ENCODE assay signal across 2 cellular contexts in the genomic region with DNA sequence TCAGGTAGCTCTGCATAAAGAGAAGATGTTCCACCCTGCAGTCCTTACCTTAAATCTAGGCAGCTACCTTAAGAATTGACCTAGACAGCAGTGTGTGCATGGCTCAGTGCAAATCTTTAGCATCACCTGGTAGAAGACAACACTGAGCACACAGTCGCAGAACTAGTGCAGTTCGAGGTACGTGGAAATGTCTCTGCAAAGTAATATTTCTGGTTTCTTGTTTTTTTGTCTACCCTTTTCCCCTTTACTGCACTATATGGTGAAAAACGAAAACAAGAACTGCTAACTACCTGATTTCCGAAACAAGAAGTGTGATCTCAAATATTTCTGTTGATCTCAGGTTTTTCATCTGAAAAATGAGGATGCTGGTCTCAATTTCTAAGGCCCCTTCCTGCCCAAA.
TF ChIP-seq lines count a peak whose summit lies in the region.

No MANE protein-coding gene starts in this region.

TF ChIP-seq in SK-N-SH, 30 proteins besides CTCF, POLR2A, EP300 and RAD21 (continued from another document):
- TF ChIP-seq, protein P1, sequence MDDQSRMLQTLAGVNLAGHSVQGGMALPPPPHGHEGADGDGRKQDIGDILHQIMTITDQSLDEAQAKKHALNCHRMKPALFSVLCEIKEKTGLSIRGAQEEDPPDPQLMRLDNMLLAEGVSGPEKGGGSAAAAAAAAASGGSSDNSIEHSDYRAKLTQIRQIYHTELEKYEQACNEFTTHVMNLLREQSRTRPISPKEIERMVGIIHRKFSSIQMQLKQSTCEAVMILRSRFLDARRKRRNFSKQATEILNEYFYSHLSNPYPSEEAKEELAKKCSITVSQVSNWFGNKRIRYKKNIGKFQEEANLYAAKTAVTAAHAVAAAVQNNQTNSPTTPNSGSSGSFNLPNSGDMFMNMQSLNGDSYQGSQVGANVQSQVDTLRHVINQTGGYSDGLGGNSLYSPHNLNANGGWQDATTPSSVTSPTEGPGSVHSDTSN (IDR thresholded peaks at IDR 0.05) = no peak
- TF ChIP-seq MEF2A (IDR thresholded peaks at IDR 0.05; ENCODE audit: borderline replicate concordance, low read depth) = no peak
- no peak for TF ChIP-seq NRF1 (IDR thresholded peaks at IDR 0.05; ENCODE audit: low read depth, low read length)
- TF ChIP-seq RXRA (IDR thresholded peaks at IDR 0.05; ENCODE audit: borderline replicate concordance, low read depth) = no peak
- TF ChIP-seq, protein P2, sequence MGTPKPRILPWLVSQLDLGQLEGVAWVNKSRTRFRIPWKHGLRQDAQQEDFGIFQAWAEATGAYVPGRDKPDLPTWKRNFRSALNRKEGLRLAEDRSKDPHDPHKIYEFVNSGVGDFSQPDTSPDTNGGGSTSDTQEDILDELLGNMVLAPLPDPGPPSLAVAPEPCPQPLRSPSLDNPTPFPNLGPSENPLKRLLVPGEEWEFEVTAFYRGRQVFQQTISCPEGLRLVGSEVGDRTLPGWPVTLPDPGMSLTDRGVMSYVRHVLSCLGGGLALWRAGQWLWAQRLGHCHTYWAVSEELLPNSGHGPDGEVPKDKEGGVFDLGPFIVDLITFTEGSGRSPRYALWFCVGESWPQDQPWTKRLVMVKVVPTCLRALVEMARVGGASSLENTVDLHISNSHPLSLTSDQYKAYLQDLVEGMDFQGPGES (IDR thresholded peaks at IDR 0.05; ENCODE audit: low read depth, low read length) = no peak
- TF ChIP-seq EZH2phosphoT487 (IDR thresholded peaks at IDR 0.05; ENCODE audit: borderline replicate concordance, low read depth) = no peak
- no peak for TF ChIP-seq ELF1 (IDR thresholded peaks at IDR 0.05)
- TF ChIP-seq FOXJ3 (CRISPR knock-in tag; IDR thresholded peaks at IDR 0.05) = no peak
- no peak for TF ChIP-seq MXI1 (IDR thresholded peaks at IDR 0.05; ENCODE audit: low read depth, low read length)
- TF ChIP-seq JUND (IDR thresholded peaks at IDR 0.05) = no peak
- TF ChIP-seq YY1 (IDR thresholded peaks at IDR 0.05; ENCODE audit: low read depth) = no peak
- TF ChIP-seq, protein P3, sequence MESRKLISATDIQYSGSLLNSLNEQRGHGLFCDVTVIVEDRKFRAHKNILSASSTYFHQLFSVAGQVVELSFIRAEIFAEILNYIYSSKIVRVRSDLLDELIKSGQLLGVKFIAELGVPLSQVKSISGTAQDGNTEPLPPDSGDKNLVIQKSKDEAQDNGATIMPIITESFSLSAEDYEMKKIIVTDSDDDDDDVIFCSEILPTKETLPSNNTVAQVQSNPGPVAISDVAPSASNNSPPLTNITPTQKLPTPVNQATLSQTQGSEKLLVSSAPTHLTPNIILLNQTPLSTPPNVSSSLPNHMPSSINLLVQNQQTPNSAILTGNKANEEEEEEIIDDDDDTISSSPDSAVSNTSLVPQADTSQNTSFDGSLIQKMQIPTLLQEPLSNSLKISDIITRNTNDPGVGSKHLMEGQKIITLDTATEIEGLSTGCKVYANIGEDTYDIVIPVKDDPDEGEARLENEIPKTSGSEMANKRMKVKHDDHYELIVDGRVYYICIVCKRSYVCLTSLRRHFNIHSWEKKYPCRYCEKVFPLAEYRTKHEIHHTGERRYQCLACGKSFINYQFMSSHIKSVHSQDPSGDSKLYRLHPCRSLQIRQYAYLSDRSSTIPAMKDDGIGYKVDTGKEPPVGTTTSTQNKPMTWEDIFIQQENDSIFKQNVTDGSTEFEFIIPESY (IDR thresholded peaks at IDR 0.05; ENCODE audit: borderline replicate concordance, low read depth) = no peak

TF ChIP-seq in SK-N-SH treated with all-trans-retinoic acid at 6 μM for 48 hours, 23 proteins besides CTCF, POLR2A, EP300 and RAD21 (continued from another document):
- TF ChIP-seq, protein P4, sequence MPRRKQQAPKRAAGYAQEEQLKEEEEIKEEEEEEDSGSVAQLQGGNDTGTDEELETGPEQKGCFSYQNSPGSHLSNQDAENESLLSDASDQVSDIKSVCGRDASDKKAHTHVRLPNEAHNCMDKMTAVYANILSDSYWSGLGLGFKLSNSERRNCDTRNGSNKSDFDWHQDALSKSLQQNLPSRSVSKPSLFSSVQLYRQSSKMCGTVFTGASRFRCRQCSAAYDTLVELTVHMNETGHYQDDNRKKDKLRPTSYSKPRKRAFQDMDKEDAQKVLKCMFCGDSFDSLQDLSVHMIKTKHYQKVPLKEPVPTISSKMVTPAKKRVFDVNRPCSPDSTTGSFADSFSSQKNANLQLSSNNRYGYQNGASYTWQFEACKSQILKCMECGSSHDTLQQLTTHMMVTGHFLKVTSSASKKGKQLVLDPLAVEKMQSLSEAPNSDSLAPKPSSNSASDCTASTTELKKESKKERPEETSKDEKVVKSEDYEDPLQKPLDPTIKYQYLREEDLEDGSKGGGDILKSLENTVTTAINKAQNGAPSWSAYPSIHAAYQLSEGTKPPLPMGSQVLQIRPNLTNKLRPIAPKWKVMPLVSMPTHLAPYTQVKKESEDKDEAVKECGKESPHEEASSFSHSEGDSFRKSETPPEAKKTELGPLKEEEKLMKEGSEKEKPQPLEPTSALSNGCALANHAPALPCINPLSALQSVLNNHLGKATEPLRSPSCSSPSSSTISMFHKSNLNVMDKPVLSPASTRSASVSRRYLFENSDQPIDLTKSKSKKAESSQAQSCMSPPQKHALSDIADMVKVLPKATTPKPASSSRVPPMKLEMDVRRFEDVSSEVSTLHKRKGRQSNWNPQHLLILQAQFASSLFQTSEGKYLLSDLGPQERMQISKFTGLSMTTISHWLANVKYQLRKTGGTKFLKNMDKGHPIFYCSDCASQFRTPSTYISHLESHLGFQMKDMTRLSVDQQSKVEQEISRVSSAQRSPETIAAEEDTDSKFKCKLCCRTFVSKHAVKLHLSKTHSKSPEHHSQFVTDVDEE (CRISPR knock-in tag; IDR thresholded peaks at IDR 0.05) = no peak
- no peak for TF ChIP-seq ESRRG (CRISPR knock-in tag; IDR thresholded peaks at IDR 0.05)
- TF ChIP-seq, protein P5, sequence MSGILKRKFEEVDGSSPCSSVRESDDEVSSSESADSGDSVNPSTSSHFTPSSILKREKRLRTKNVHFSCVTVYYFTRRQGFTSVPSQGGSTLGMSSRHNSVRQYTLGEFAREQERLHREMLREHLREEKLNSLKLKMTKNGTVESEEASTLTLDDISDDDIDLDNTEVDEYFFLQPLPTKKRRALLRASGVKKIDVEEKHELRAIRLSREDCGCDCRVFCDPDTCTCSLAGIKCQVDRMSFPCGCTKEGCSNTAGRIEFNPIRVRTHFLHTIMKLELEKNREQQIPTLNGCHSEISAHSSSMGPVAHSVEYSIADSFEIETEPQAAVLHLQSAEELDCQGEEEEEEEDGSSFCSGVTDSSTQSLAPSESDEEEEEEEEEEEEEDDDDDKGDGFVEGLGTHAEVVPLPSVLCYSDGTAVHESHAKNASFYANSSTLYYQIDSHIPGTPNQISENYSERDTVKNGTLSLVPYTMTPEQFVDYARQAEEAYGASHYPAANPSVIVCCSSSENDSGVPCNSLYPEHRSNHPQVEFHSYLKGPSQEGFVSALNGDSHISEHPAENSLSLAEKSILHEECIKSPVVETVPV (CRISPR knock-in tag; IDR thresholded peaks at IDR 0.05) = no peak
